ENCODE assay signal across 14 cellular contexts in genomic region chr4:186486172-186486571, GRCh38.
DNase-seq lines count a peak whose midpoint lies in the region; ATAC-seq, FAIRE-seq and TF ChIP-seq lines count a peak whose summit lies in the region.
"Had no signal": no experiment of that assay in that cellular context is flagged by ENCODE, and none has a peak within 500 bp of the region (broad histone marks: within the 10 kb centered on the region; RNA-seq: fewer than 3 reads in every experiment).

No MANE protein-coding gene starts in this region.

- CTCF ChIA-PET in MCF 10A (lab: Yijun Ruan, JAX) (interaction anchor here (0.6 kb wide), 1 partner anchor 15 kb away, joined by 3 read pairs; no protein-coding TSS in a partner anchor), HepG2 (lab: Yijun Ruan, JAX; ENCODE audit: low intra/inter-chr PET ratio, low total read pairs) (no interaction called here)

- in situ Hi-C loops in HepG2 (cut with HindIII; ENCODE audit: extremely low pct_ligation_motif_present, low pct_unique_long_range_greater_than_20kb): no loop called here

- H3K27ac Mint-ChIP-seq in MCF 10A (ENCODE audit: low read depth, unreplicated experiment): no peak overlapping the region
- H3K27ac Mint-ChIP-seq in H9: peak overlapping the region in 1 of 3 experiments; percentile 85; a peak in 1 of 7 replicates
- H3K27ac Mint-ChIP-seq: activated T-helper 17 cell treated with anti-CD3 and anti-CD28 coated beads, Interleukin-2, amount 50 U/mL, for 72 hours; dendritic cell treated with granulocyte-macrophage colony-stimulating factor and Interleukin-4, amounts not matched to agents 40 ng/mL and 50 ng/mL, for 4 days had no signal

- no peak overlapping the region for H4K5ac ChIP-seq in H9 (ENCODE audit: insufficient read length, low read depth, low read length)

- H3K9me3 Mint-ChIP-seq in MCF 10A (ENCODE audit: unreplicated experiment) (peaks cover 14% of the 10 kb centered on the region), H9 (peaks cover 20 to 24% of the 10 kb centered on the region in 2 experiments)

- no peak overlapping the region for H3K14ac ChIP-seq in H9 (ENCODE audit: insufficient read depth, low read length)

- H3K18ac ChIP-seq in H9 (ENCODE audit: insufficient read length, low read depth, low read length): no peak overlapping the region

- peaks cover 12% of the 10 kb centered on the region for H3K4me1 ChIP-seq in HUES6 (ENCODE audit: control insufficient read depth, insufficient read depth, low read length)
- no peaks in the 10 kb centered on the region for H3K4me1 ChIP-seq in suprapubic skin
- H3K4me1 ChIP-seq in HepG2 (ENCODE audit: insufficient read depth, low read length): no peaks in the 10 kb centered on the region
- peaks cover 3% of the 10 kb centered on the region; the same call in 1 of the 2 replicates for H3K4me1 ChIP-seq in H9 (ENCODE audit: insufficient read depth, low read length)

- H2BK5ac ChIP-seq in H9 (ENCODE audit: insufficient read length, low read length): no peak overlapping the region

- no peak overlapping the region for H2BK20ac ChIP-seq in H9 (ENCODE audit: low read depth, low read length, poor library complexity, severe bottlenecking)

- H4K20me1 ChIP-seq in HepG2 (ENCODE audit: insufficient read depth, low read length): no peaks in the 10 kb centered on the region
- H4K20me1 ChIP-seq in H9 (ENCODE audit: control insufficient read depth, insufficient read depth, insufficient read length): no peaks in the 10 kb centered on the region

- H3K36me3 Mint-ChIP-seq in MCF 10A (ENCODE audit: insufficient read depth, unreplicated experiment): no peaks in the 10 kb centered on the region
- peaks cover 7 to 13% (median 11%) of the 10 kb centered on the region in 3 experiments for H3K36me3 Mint-ChIP-seq in H9 (ENCODE audit: insufficient read depth in 1 of 3, low read depth in 3 of 3)

- TF ChIP-seq EP300 in suprapubic skin (IDR thresholded peaks at IDR 0.05): no peak
- no peak for TF ChIP-seq EP300 in HepG2 (IDR thresholded peaks at IDR 0.05; ENCODE audit: low read depth in 2 of 2, low read length in 2 of 2)
- no peak for TF ChIP-seq EP300 in HepG2 (CRISPR knock-in tag; IDR thresholded peaks at IDR 0.05; ENCODE audit: borderline replicate concordance)

- TF ChIP-seq RAD21 in HepG2 (CRISPR knock-in tag; IDR thresholded peaks at IDR 0.05): no peak

- H2BK120ac ChIP-seq in H9 (ENCODE audit: low read depth, low read length, poor library complexity, severe bottlenecking): no peak overlapping the region

- no peak overlapping the region for H3K4ac ChIP-seq in H9 (ENCODE audit: low read depth, low read length)

- DNase-seq in MCF 10A (ENCODE audit: unreplicated experiment): no peak
- DNase-seq in kidney tubule cell (ENCODE audit: low spot score): peak; percentile 3
- no peak for DNase-seq in suprapubic skin (ENCODE audit: low spot score in 2 of 2)
- no peak for DNase-seq in HepG2 (ENCODE audit: low spot score)
- no peak for DNase-seq in H9
- DNase-seq: DMS153; NCI-H446; Right ventricle myocardium superior; stimulated activated CD4-positive, alpha-beta T cell treated with anti-CD3 and anti-CD28 coated beads, Interleukin-2, amount 100 ng/mL, for 48 hours had no signal

- H3K79me2 ChIP-seq in HepG2 (ENCODE audit: insufficient read depth, low read length) (no peaks in the 10 kb centered on the region), H9 (ENCODE audit: insufficient read depth, low read length) (no peaks in the 10 kb centered on the region)

- no peaks in the 10 kb centered on the region for H3K27me3 Mint-ChIP-seq in MCF 10A (ENCODE audit: insufficient read depth, unreplicated experiment)
- peaks cover 9% of the 10 kb centered on the region; the same call in 1 of the 2 replicates for H3K27me3 Mint-ChIP-seq in H9 (ENCODE audit: low read depth)
- H3K27me3 Mint-ChIP-seq: dendritic cell treated with granulocyte-macrophage colony-stimulating factor and Interleukin-4, amounts not matched to agents 40 ng/mL and 50 ng/mL, for 4 days had no signal

- H2AFZ ChIP-seq in HepG2 (ENCODE audit: low read length) (no peak overlapping the region), H9 (ENCODE audit: low read length) (no peak overlapping the region)

- H3K27me3 ChIP-seq in HUES6 (ENCODE audit: control insufficient read depth, insufficient read depth, low read length) (peaks cover 7% of the 10 kb centered on the region; the same call in 1 of the 2 replicates), suprapubic skin (peaks cover 3% of the 10 kb centered on the region), HepG2 (ENCODE audit: control insufficient read depth in 1 of 2, insufficient read depth in 2 of 2, low read length in 2 of 2) (peaks cover 1 to 16% of the 10 kb centered on the region in 2 experiments; a peak in 4 of 5 replicates), H9 (ENCODE audit: insufficient read depth, low read length) (no peaks in the 10 kb centered on the region)

- H3K4me3 Mint-ChIP-seq in MCF 10A (ENCODE audit: unreplicated experiment) (peak overlapping the region; percentile 50), H9 (no peak overlapping the region)
- H3K4me3 Mint-ChIP-seq: activated T-helper 17 cell treated with anti-CD3 and anti-CD28 coated beads, Interleukin-2, amount 50 U/mL, for 72 hours; dendritic cell treated with granulocyte-macrophage colony-stimulating factor and Interleukin-4, amounts not matched to agents 40 ng/mL and 50 ng/mL, for 4 days had no signal

- H3K23ac ChIP-seq in H9 (ENCODE audit: insufficient read length, low read depth, low read length): no peak overlapping the region

- no peak for TF ChIP-seq CTCF in MCF 10A (IDR thresholded peaks at IDR 0.05; ENCODE audit: unreplicated experiment)
- TF ChIP-seq CTCF in suprapubic skin (IDR thresholded peaks at IDR 0.05): no peak
- TF ChIP-seq CTCF in HepG2 (CRISPR knock-in tag; IDR thresholded peaks at IDR 0.05): no peak
- TF ChIP-seq CTCF in H9 (conservative IDR thresholded peaks at IDR 0.05): no peak

- H4K91ac ChIP-seq in H9 (ENCODE audit: insufficient read length, low read depth, low read length): no peak overlapping the region

- H3K36me3 ChIP-seq in HUES6 (ENCODE audit: control insufficient read depth, insufficient read depth, low read length): no peaks in the 10 kb centered on the region
- no peaks in the 10 kb centered on the region for H3K36me3 ChIP-seq in suprapubic skin
- H3K36me3 ChIP-seq in HepG2 (replicated peaks in 1 of 2; ENCODE audit: control insufficient read depth in 1 of 2, insufficient read depth in 2 of 2, low read length in 2 of 2): no peaks in the 10 kb centered on the region

- TF ChIP-seq POLR2A in suprapubic skin (IDR thresholded peaks at IDR 0.05) (no peak), HepG2 (IDR thresholded peaks at IDR 0.05; ENCODE audit: insufficient read depth in 1 of 2, low read depth in 2 of 2, low read length in 2 of 2) (no peak)

- no peak for FAIRE-seq in HepG2 (lab: Jason Lieb, UNC)

- no peak overlapping the region for H3K27ac ChIP-seq in HUES6 (ENCODE audit: low read depth, low read length)
- no peak overlapping the region for H3K27ac ChIP-seq in suprapubic skin
- H3K27ac ChIP-seq in HepG2 (ENCODE audit: extremely low read length, insufficient read depth, low read length): no peak overlapping the region
- H3K27ac ChIP-seq in H9 (ENCODE audit: insufficient read length, low read depth, low read length): no peak overlapping the region

- H3K4me2 ChIP-seq in HepG2 (ENCODE audit: low read depth, low read length) (no peak overlapping the region), H9 (ENCODE audit: insufficient read depth, insufficient read length, low read length) (no peak overlapping the region)

- H3T11ph ChIP-seq in H9 (ENCODE audit: low read length): no peak overlapping the region

- ATAC-seq in GM21786 (IDR thresholded peaks at IDR 0.05; ENCODE audit: unreplicated experiment): no peak
- no peak for ATAC-seq in HG03571 (IDR thresholded peaks at IDR 0.05; ENCODE audit: unreplicated experiment)
- no peak for ATAC-seq in HepG2
- ATAC-seq: activated T-helper 17 cell treated with anti-CD3 and anti-CD28 coated beads, Interleukin-2, amount 50 U/mL, for 72 hours had no signal

- no peak overlapping the region for H4K8ac ChIP-seq in H9 (replicated peaks; ENCODE audit: insufficient read length, low read depth, low read length)

- peaks cover 7% of the 10 kb centered on the region for H3K4me1 Mint-ChIP-seq in MCF 10A (ENCODE audit: insufficient read depth, unreplicated experiment)
- peaks cover 21% of the 10 kb centered on the region in 2 experiments for H3K4me1 Mint-ChIP-seq in H9
- H3K4me1 Mint-ChIP-seq: activated T-helper 17 cell treated with anti-CD3 and anti-CD28 coated beads, Interleukin-2, amount 50 U/mL, for 72 hours had no signal

- H3K9ac ChIP-seq in HUES6 (ENCODE audit: low read length) (peak overlapping the region; percentile 45), HepG2 (ENCODE audit: insufficient read depth, low read depth, low read length) (no peak overlapping the region), H9 (ENCODE audit: extremely low read depth, insufficient read length, low read length) (no peak overlapping the region)

- intact Hi-C loops in MCF 10A (cut with micrococcal nuclease): no loop called here
- intact Hi-C loops in HepG2 (cut with micrococcal nuclease; ENCODE audit: unreplicated experiment): no loop called here

- no TSS peak for BruUV-seq in MCF 10A (replicated peaks; lab: Mats Ljungman, UMichigan)
- BruUV-seq in HepG2 (replicated peaks; lab: Mats Ljungman, UMichigan): no TSS peak

- H3K4me3 ChIP-seq in HUES6 (ENCODE audit: low read depth, low read length) (peak overlapping the region; percentile 69; the same call in 1 of the 2 replicates), suprapubic skin (peak overlapping the region; percentile 26), HepG2 (replicated peaks in 1 of 3; ENCODE audit: insufficient read depth in 1 of 3, low read depth in 2 of 3, low read length in 3 of 3) (no peak overlapping the region)

- POLR2A ChIA-PET in MCF 10A (lab: Yijun Ruan, JAX) (no interaction called here), HepG2 (lab: Yijun Ruan, JAX) (no interaction called here)

- H3K56ac ChIP-seq in H9 (ENCODE audit: insufficient read length, low read depth, low read length): no peak overlapping the region

- peaks cover 21% of the 10 kb centered on the region for H3K9me3 ChIP-seq in HUES6 (ENCODE audit: control insufficient read depth, insufficient read depth, low read depth, low read length)
- H3K9me3 ChIP-seq in suprapubic skin: no peaks in the 10 kb centered on the region
- no peaks in the 10 kb centered on the region for H3K9me3 ChIP-seq in HepG2 (ENCODE audit: low read length)
- H3K9me3 ChIP-seq in H9 (ENCODE audit: control insufficient read depth, low read depth, low read length): peaks cover 7% of the 10 kb centered on the region

- no peak overlapping the region for H2BK12ac ChIP-seq in H9 (ENCODE audit: insufficient read length, low read depth, low read length)

- H2AK5ac ChIP-seq in H9 (ENCODE audit: insufficient read length, low read length): no peak overlapping the region

- H3K79me1 ChIP-seq in H9 (ENCODE audit: insufficient read depth, low read depth, low read length, poor library complexity, severe bottlenecking): no peaks in the 10 kb centered on the region

- H2BK15ac ChIP-seq in H9 (ENCODE audit: low read depth, low read length): no peak overlapping the region

- H3K23me2 ChIP-seq in H9 (ENCODE audit: insufficient read length, low read depth, low read length, poor library complexity, severe bottlenecking): no peaks in the 10 kb centered on the region

- WGBS in suprapubic skin: 29% methylated on average over 11 of the region's 11 CpGs
- 25% methylated on average over 11 of the region's 11 CpGs for WGBS in HepG2 (ENCODE audit: low lambda C conversion rate)
- no CpG with 5 or more reads among the region's 11 CpGs for WGBS in H9 (ENCODE audit: extremely low coverage, insufficient read length, low lambda C conversion rate)

Comparison
In these comparisons a context has a peak if more than half of its experiments do, and no peak if none do; other contexts are left out.
1. H3K4me3 ChIP-seq: peak in HUES6 (single experiment) and suprapubic skin (single experiment); none in HepG2 (0 of 3).